2 cellular contexts compared by ENCODE assay signal in genomic region chr1:234434706-234435105, GRCh38.
TF ChIP-seq lines count a peak whose summit lies in the region.

No MANE protein-coding gene starts in this region.

TF ChIP-seq in HepG2, 621 proteins besides CTCF, POLR2A, EP300 and RAD21:
- TF ChIP-seq GZF1 (CRISPR knock-in tag; IDR thresholded peaks at IDR 0.05) (no peak), ATF7 (IDR thresholded peaks at IDR 0.05) (peak; percentile 62), ATF7 (CRISPR knock-in tag; IDR thresholded peaks at IDR 0.05) (no peak)

TF ChIP-seq in K562, 482 proteins besides CTCF, POLR2A, EP300 and RAD21:
- TF ChIP-seq ZNF408 (CRISPR knock-in tag; IDR thresholded peaks at IDR 0.05; ENCODE audit: low read depth): no peak
- TF ChIP-seq ETS2 (tag; IDR thresholded peaks at IDR 0.05; ENCODE audit: borderline replicate concordance, poor library complexity, severe bottlenecking): no peak
- no peak for TF ChIP-seq KLF10 (CRISPR knock-in tag; IDR thresholded peaks at IDR 0.05)
- no peak for TF ChIP-seq NCOA6 (IDR thresholded peaks at IDR 0.05)
- no peak for TF ChIP-seq HIVEP1 (CRISPR knock-in tag; IDR thresholded peaks at IDR 0.05)
- no peak for TF ChIP-seq CCAR2 (IDR thresholded peaks at IDR 0.05; ENCODE audit: low read depth, low read length)
- no peak for TF ChIP-seq ZNF589 (CRISPR knock-in tag; IDR thresholded peaks at IDR 0.05; ENCODE audit: low read depth)
- no peak for TF ChIP-seq ZNF609 (CRISPR knock-in tag; IDR thresholded peaks at IDR 0.05; ENCODE audit: borderline replicate concordance)
- TF ChIP-seq ZBTB33 (CRISPR knock-in tag; IDR thresholded peaks at IDR 0.05): no peak
- TF ChIP-seq SMC3 (conservative IDR thresholded peaks at IDR 0.05; ENCODE audit: insufficient read depth, low read depth, low read length): no peak
- TF ChIP-seq KDM5B (IDR thresholded peaks at IDR 0.05; ENCODE audit: insufficient replicate concordance, low read depth, low read length): no peak
- no peak for TF ChIP-seq MYC (IDR thresholded peaks at IDR 0.05; ENCODE audit: low read depth, low read length)
- TF ChIP-seq MYC (CRISPR knock-in tag; IDR thresholded peaks at IDR 0.05; ENCODE audit: borderline replicate concordance, low read depth): no peak
- no peak for TF ChIP-seq ZNF146 (CRISPR knock-in tag; IDR thresholded peaks at IDR 0.05; ENCODE audit: unreplicated experiment)
- TF ChIP-seq ILK (tag; IDR thresholded peaks at IDR 0.05; ENCODE audit: borderline replicate concordance, low read depth): no peak
- TF ChIP-seq MTA1 (IDR thresholded peaks at IDR 0.05; ENCODE audit: borderline replicate concordance): no peak
- TF ChIP-seq BCOR (IDR thresholded peaks at IDR 0.05): no peak
- no peak for TF ChIP-seq ATF4 (CRISPR knock-in tag; IDR thresholded peaks at IDR 0.05)
- no peak for TF ChIP-seq NCOR1 (IDR thresholded peaks at IDR 0.05)
- TF ChIP-seq PYGO2 (tag; IDR thresholded peaks at IDR 0.05): no peak
- TF ChIP-seq LEF1 (IDR thresholded peaks at IDR 0.05): no peak
